Comparison of ENCODE assay signal across 1 cellular context in genomic region chr1:180632326-180633088, GRCh38.
A peak's percentile ranks its signal among the peaks of the same experiment; 100 is the strongest.
TF ChIP-seq lines count a peak whose summit lies in the region.

No MANE protein-coding gene starts in this region.

TF ChIP-seq in WTC11, 78 proteins besides CTCF, POLR2A, EP300 and RAD21 (continued from another document):
- TF ChIP-seq, protein P1, sequence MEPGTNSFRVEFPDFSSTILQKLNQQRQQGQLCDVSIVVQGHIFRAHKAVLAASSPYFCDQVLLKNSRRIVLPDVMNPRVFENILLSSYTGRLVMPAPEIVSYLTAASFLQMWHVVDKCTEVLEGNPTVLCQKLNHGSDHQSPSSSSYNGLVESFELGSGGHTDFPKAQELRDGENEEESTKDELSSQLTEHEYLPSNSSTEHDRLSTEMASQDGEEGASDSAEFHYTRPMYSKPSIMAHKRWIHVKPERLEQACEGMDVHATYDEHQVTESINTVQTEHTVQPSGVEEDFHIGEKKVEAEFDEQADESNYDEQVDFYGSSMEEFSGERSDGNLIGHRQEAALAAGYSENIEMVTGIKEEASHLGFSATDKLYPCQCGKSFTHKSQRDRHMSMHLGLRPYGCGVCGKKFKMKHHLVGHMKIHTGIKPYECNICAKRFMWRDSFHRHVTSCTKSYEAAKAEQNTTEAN (CRISPR knock-in tag; IDR thresholded peaks at IDR 0.05), result no peak
- no peak for TF ChIP-seq ATF3 (CRISPR knock-in tag; conservative IDR thresholded peaks at IDR 0.05)
- TF ChIP-seq CREM (CRISPR knock-in tag; IDR thresholded peaks at IDR 0.05), result 0 out of 2 replicates have a peak, but pooled peaks have one; percentile 20
- no peak for TF ChIP-seq CDX4 (CRISPR knock-in tag; IDR thresholded peaks at IDR 0.05; ENCODE audit: borderline replicate concordance)
- no peak for TF ChIP-seq SMAD3 (CRISPR knock-in tag; IDR thresholded peaks at IDR 0.05; ENCODE audit: borderline replicate concordance)
- no peak for TF ChIP-seq EMX1 (CRISPR knock-in tag; IDR thresholded peaks at IDR 0.05)
- 0 out of 2 replicates have a peak, but pooled peaks have one; percentile 53 for TF ChIP-seq MYBL2 (CRISPR knock-in tag; IDR thresholded peaks at IDR 0.05)
- no peak for TF ChIP-seq IRF2 (CRISPR knock-in tag; IDR thresholded peaks at IDR 0.05; ENCODE audit: borderline replicate concordance, low read depth)
- peak; percentile 22; the same call in 1 of the 2 replicates for TF ChIP-seq USF1 (CRISPR knock-in tag; IDR thresholded peaks at IDR 0.05)
- no peak for TF ChIP-seq NFE2L1 (CRISPR knock-in tag; IDR thresholded peaks at IDR 0.05)
- peak; percentile 67; the same call in 1 of the 2 replicates for TF ChIP-seq ZNF232 (CRISPR knock-in tag; IDR thresholded peaks at IDR 0.05)
- no peak for TF ChIP-seq ATF1 (CRISPR knock-in tag; IDR thresholded peaks at IDR 0.05)
